In genomic region chr16:20865420-20866126, GRCh38 we compare ENCODE assay signal across 8 cellular contexts. TPM values are rescaled to one million over a fixed set of nuclear protein-coding genes. Genes with fewer than 3 reads are reported as not detected.
DNase-seq lines count a peak whose midpoint lies in the region; ATAC-seq, FAIRE-seq and TF ChIP-seq lines count a peak whose summit lies in the region.

No MANE protein-coding gene starts in this region.

- DNase-seq in GM12864 (ENCODE audit: low read depth) (peak; percentile 55), myocyte (ENCODE audit: low read depth) (peak; percentile 77), T1000 (lab: John Stamatoyannopoulos, UW) (no peak), kidney (no peak), H4 (ENCODE audit: low spot score) (no peak), iPS-NIHi7 (ENCODE audit: extremely low spot score) (no peak)
- DNase-seq in activated T-helper 1 cell treated with anti-CD3 and anti-CD28 coated beads, Interleukin-12 subunit alpha, Interleukin-12 subunit beta, Interleukin-2, Interleukin-4 antibody, amounts not matched to agents 30 ng/mL and 10 ng/mL and 1 ng/mL, durations not matched to agents 14 hours and 24 hours and 36 hours (ENCODE audit: low spot score), result no peak

- peaks cover 62% of the 10 kb centered on the region for H3K4me1 Mint-ChIP-seq in activated T-helper 1 cell treated with anti-CD3 and anti-CD28 coated beads, Interleukin-12 subunit alpha, Interleukin-12 subunit beta, Interleukin-2, Interleukin-4 antibody, amounts not matched to agents 30 ng/mL and 10 ng/mL and 1 ng/mL, durations not matched to agents 14 hours and 24 hours and 36 hours (ENCODE audit: low read depth)

- H3K27ac Mint-ChIP-seq in activated T-helper 1 cell treated with anti-CD3 and anti-CD28 coated beads, Interleukin-12 subunit alpha, Interleukin-12 subunit beta, Interleukin-2, Interleukin-4 antibody, amounts not matched to agents 30 ng/mL and 10 ng/mL and 1 ng/mL, durations not matched to agents 14 hours and 24 hours and 36 hours, result peak overlapping the region; percentile 50

- peaks cover 36% of the 10 kb centered on the region for H3K36me3 Mint-ChIP-seq in activated T-helper 1 cell treated with anti-CD3 and anti-CD28 coated beads, Interleukin-12 subunit alpha, Interleukin-12 subunit beta, Interleukin-2, Interleukin-4 antibody, amounts not matched to agents 30 ng/mL and 10 ng/mL and 1 ng/mL, durations not matched to agents 14 hours and 24 hours and 36 hours (ENCODE audit: low read depth)

- peak; percentile 68 for ATAC-seq in HG02571 (IDR thresholded peaks at IDR 0.05; ENCODE audit: unreplicated experiment)

- no peak overlapping the region for H3K4me3 ChIP-seq in GM12864 (ENCODE audit: low read depth, low read length)
- H3K4me3 ChIP-seq in kidney (ENCODE audit: low read length in 2 of 2), result no peak overlapping the region

- peaks cover 4 to 6% of the 10 kb centered on the region in 2 donors for H3K36me3 ChIP-seq in kidney (ENCODE audit: control insufficient read depth in 1 of 2, insufficient read depth in 2 of 2, low read length in 2 of 2)

- intact Hi-C loops in activated T-helper 1 cell treated with anti-CD3 and anti-CD28 coated beads, Interleukin-12 subunit alpha, Interleukin-12 subunit beta, Interleukin-2, Interleukin-4 antibody, amounts not matched to agents 30 ng/mL and 10 ng/mL and 1 ng/mL, durations not matched to agents 14 hours and 24 hours and 36 hours (cut with micrococcal nuclease), result no loop called here
- intact Hi-C loops in kidney (cut with DNase I), result no loop called here

- H3K9me3 Mint-ChIP-seq in activated T-helper 1 cell treated with anti-CD3 and anti-CD28 coated beads, Interleukin-12 subunit alpha, Interleukin-12 subunit beta, Interleukin-2, Interleukin-4 antibody, amounts not matched to agents 30 ng/mL and 10 ng/mL and 1 ng/mL, durations not matched to agents 14 hours and 24 hours and 36 hours, result no peaks in the 10 kb centered on the region

- FAIRE-seq in kidney (lab: Jason Lieb, UNC), result no peak

- no peak overlapping the region for H3K27ac ChIP-seq in kidney (ENCODE audit: low read depth in 2 of 2, low read length in 2 of 2)

- H3K9ac ChIP-seq in kidney (ENCODE audit: low read length in 2 of 2), result no peak overlapping the region

- peaks cover 23 to 31% of the 10 kb centered on the region in 2 donors for H3K4me1 ChIP-seq in kidney (ENCODE audit: control insufficient read depth in 1 of 2, insufficient read depth in 1 of 2, low read depth in 1 of 2, low read length in 2 of 2)

- H3K27me3 Mint-ChIP-seq in activated T-helper 1 cell treated with anti-CD3 and anti-CD28 coated beads, Interleukin-12 subunit alpha, Interleukin-12 subunit beta, Interleukin-2, Interleukin-4 antibody, amounts not matched to agents 30 ng/mL and 10 ng/mL and 1 ng/mL, durations not matched to agents 14 hours and 24 hours and 36 hours (ENCODE audit: insufficient read depth), result no peaks in the 10 kb centered on the region

- peak overlapping the region; percentile 28 for H3K4me3 Mint-ChIP-seq in activated T-helper 1 cell treated with anti-CD3 and anti-CD28 coated beads, Interleukin-12 subunit alpha, Interleukin-12 subunit beta, Interleukin-2, Interleukin-4 antibody, amounts not matched to agents 30 ng/mL and 10 ng/mL and 1 ng/mL, durations not matched to agents 14 hours and 24 hours and 36 hours

- no peaks in the 10 kb centered on the region for H3K9me3 ChIP-seq in kidney (ENCODE audit: control insufficient read depth in 1 of 2, low read length in 2 of 2)

- TF ChIP-seq CTCF in GM12864 (IDR thresholded peaks at IDR 0.05; ENCODE audit: low read depth, low read length, missing control alignments) (no peak), kidney (IDR thresholded peaks at IDR 0.05; ENCODE audit: borderline replicate concordance, extremely low read depth, insufficient read depth) (no peak)

RNA-seq across cellular contexts. Expression of gene DCUN1D3, which starts 34.6 kb away (rescaled TPM):
- total RNA-seq in activated T-helper 1 cell treated with anti-CD3 and anti-CD28 coated beads, Interleukin-12 subunit alpha, Interleukin-12 subunit beta, Interleukin-2, Interleukin-4 antibody, amounts not matched to agents 30 ng/mL and 10 ng/mL and 1 ng/mL, durations not matched to agents 14 hours and 24 hours and 36 hours, result 14.5 and 16.7 TPM in 2 replicates
- total RNA-seq in myocyte (18.8 TPM in 2 replicates), kidney (16.3 TPM)
- 21.7 TPM for polyA plus RNA-seq in myocyte (2012)
- 3.5 TPM for polyA plus RNA-seq in kidney (ENCODE audit: insufficient read depth, low read depth, low replicate concordance)
- 8.3 and 9.3 TPM in 2 replicates for total RNA-seq in H4 (2014; rRNA removed; shearing (Covaris generic))

RNA-seq across cellular contexts. Expression of gene LYRM1, which starts 35.0 kb away (rescaled TPM):
- total RNA-seq in activated T-helper 1 cell treated with anti-CD3 and anti-CD28 coated beads, Interleukin-12 subunit alpha, Interleukin-12 subunit beta, Interleukin-2, Interleukin-4 antibody, amounts not matched to agents 30 ng/mL and 10 ng/mL and 1 ng/mL, durations not matched to agents 14 hours and 24 hours and 36 hours, result 21.2 and 23.7 TPM in 2 replicates
- 54.9 and 77.8 TPM in 2 replicates for total RNA-seq in myocyte
- polyA plus RNA-seq in myocyte (2012), result 30.8 TPM
- total RNA-seq in kidney, result 31.7 TPM
- 61.5 TPM for polyA plus RNA-seq in kidney (ENCODE audit: insufficient read depth, low read depth, low replicate concordance)
- 35.9 and 55.8 TPM in 2 replicates for total RNA-seq in H4 (2014; rRNA removed; shearing (Covaris generic))

RNA-seq across cellular contexts. Expression of gene REXO5, which starts 59.2 kb away (rescaled TPM):
- 7.7 and 8.3 TPM in 2 replicates for total RNA-seq in activated T-helper 1 cell treated with anti-CD3 and anti-CD28 coated beads, Interleukin-12 subunit alpha, Interleukin-12 subunit beta, Interleukin-2, Interleukin-4 antibody, amounts not matched to agents 30 ng/mL and 10 ng/mL and 1 ng/mL, durations not matched to agents 14 hours and 24 hours and 36 hours
- total RNA-seq in myocyte (5.7 and 7.2 TPM in 2 replicates), kidney (2.1 TPM)
- polyA plus RNA-seq in myocyte (2012), result 3.2 TPM
- 1.6 TPM for polyA plus RNA-seq in kidney (ENCODE audit: insufficient read depth, low read depth, low replicate concordance)
- 4.2 and 6.9 TPM in 2 replicates for total RNA-seq in H4 (2014; rRNA removed; shearing (Covaris generic))

RNA-seq across cellular contexts. Expression of gene ERI2, which starts 59.3 kb away (rescaled TPM):
- total RNA-seq in activated T-helper 1 cell treated with anti-CD3 and anti-CD28 coated beads, Interleukin-12 subunit alpha, Interleukin-12 subunit beta, Interleukin-2, Interleukin-4 antibody, amounts not matched to agents 30 ng/mL and 10 ng/mL and 1 ng/mL, durations not matched to agents 14 hours and 24 hours and 36 hours, result 13.9 and 14.2 TPM in 2 replicates
- total RNA-seq in myocyte (20.1 and 27.1 TPM in 2 replicates), kidney (14.3 TPM)
- polyA plus RNA-seq in myocyte (2012), result 9.0 TPM
- polyA plus RNA-seq in kidney (ENCODE audit: insufficient read depth, low read depth, low replicate concordance), result 7.1 TPM
- 11.7 and 21.9 TPM in 2 replicates for total RNA-seq in H4 (2014; rRNA removed; shearing (Covaris generic))

Comparison
In these comparisons a context has a peak if more than half of its experiments do, and no peak if none do; other contexts are left out.
1. DNase-seq: peak in GM12864 (single experiment) and myocyte (single experiment); none in activated T-helper 1 cell treated with anti-CD3 and anti-CD28 coated beads, Interleukin-12 subunit alpha, Interleukin-12 subunit beta, Interleukin-2, Interleukin-4 antibody, amounts not matched to agents 30 ng/mL and 10 ng/mL and 1 ng/mL, durations not matched to agents 14 hours and 24 hours and 36 hours (single experiment), T1000 (single experiment), kidney (single experiment), H4 (single experiment) and iPS-NIHi7 (single experiment).